ENCODE assay signal across 20 cellular contexts in the genomic region with DNA sequence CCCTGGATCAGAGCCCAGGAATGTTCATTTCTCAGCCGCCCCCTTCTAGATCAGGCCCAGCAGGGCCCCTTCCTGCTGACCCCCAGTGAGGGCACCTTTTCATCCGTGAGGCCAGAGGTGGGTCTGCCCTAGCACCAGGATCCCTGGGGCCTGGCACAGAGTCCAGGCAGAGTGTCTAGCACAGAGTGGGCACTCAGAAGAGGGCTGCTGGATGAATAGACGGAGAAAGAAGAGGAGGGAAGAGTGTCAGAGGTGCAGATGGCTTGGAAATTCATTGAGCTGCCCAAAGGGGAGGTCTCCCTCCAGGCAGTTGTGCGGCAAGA.
"Had no signal": no experiment of that assay in that cellular context is flagged by ENCODE, and none has a peak within 500 bp of the region (broad histone marks: within the 10 kb centered on the region; RNA-seq: fewer than 3 reads in every experiment).

No MANE protein-coding gene starts in this region.

- H3K4me1 Mint-ChIP-seq: immature natural killer cell; naive thymus-derived CD8-positive, alpha-beta T cell; stimulated activated naive CD8-positive, alpha-beta T cell treated with anti-CD3 and anti-CD28 coated beads, Interleukin-15, amount 100 ng/mL, for 72 hours had no signal

- H3K27me3 ChIP-seq: right lobe of liver had no signal

- ATAC-seq: effector memory CD8-positive, alpha-beta T cell; left ventricle myocardium superior; lower lobe of right lung; naive thymus-derived CD8-positive, alpha-beta T cell; pancreas; right lobe of liver; stimulated activated naive CD8-positive, alpha-beta T cell treated with anti-CD3 and anti-CD28 coated beads, Interleukin-15, amount 100 ng/mL, for 72 hours had no signal

- H3K9me3 ChIP-seq: lower lobe of right lung, pancreas, right lobe of liver, suprapubic skin had no signal

- DNase-seq: cortex of kidney; effector memory CD8-positive, alpha-beta T cell; hypothalamus; immature natural killer cell; left ventricle myocardium superior; lower lobe of right lung; naive thymus-derived CD8-positive, alpha-beta T cell; nephron progenitor cell; occipital lobe; pancreas; retina; small intestine; stimulated activated CD4-positive, alpha-beta T cell treated with anti-CD3 and anti-CD28 coated beads, Interleukin-1b, Interleukin-23, amount 100 ng/mL, for 48 hours; stimulated activated CD4-positive, alpha-beta T cell treated with anti-CD3 and anti-CD28 coated beads, Interleukin-4, amount 100 ng/mL, for 1 hour; stimulated activated CD8-positive, alpha-beta memory T cell treated with anti-CD3 and anti-CD28 coated beads, Interleukin-4, amount 100 ng/mL, for 48 hours; stimulated activated naive CD4-positive, alpha-beta T cell; stimulated activated naive CD8-positive, alpha-beta T cell treated with anti-CD3 and anti-CD28 coated beads, Interleukin-15, amount 100 ng/mL, for 72 hours had no signal

- H3K36me3 ChIP-seq: lower lobe of right lung, pancreas, right lobe of liver, suprapubic skin had no signal

- H3K4me3 Mint-ChIP-seq: effector memory CD8-positive, alpha-beta T cell; immature natural killer cell; naive thymus-derived CD8-positive, alpha-beta T cell; nephron progenitor cell; stimulated activated naive CD8-positive, alpha-beta T cell treated with anti-CD3 and anti-CD28 coated beads, Interleukin-15, amount 100 ng/mL, for 72 hours; type B pancreatic cell had no signal

- H3K27ac Mint-ChIP-seq: effector memory CD8-positive, alpha-beta T cell; immature natural killer cell; naive thymus-derived CD8-positive, alpha-beta T cell; nephron progenitor cell; type B pancreatic cell had no signal

- H3K4me1 ChIP-seq: lower lobe of right lung, pancreas, right lobe of liver had no signal

- H3K27ac ChIP-seq: lower lobe of right lung, pancreas, right lobe of liver, suprapubic skin had no signal

- H3K9me3 Mint-ChIP-seq: effector memory CD8-positive, alpha-beta T cell; immature natural killer cell had no signal

- H3K4me3 ChIP-seq: lower lobe of right lung, pancreas, right lobe of liver, suprapubic skin had no signal

- H3K36me3 Mint-ChIP-seq: immature natural killer cell; naive thymus-derived CD8-positive, alpha-beta T cell; type B pancreatic cell had no signal
